In genomic region chr4:122759639-122760310, GRCh38 we compare ENCODE assay signal across 14 cellular contexts. TPM values are rescaled to one million over a fixed set of nuclear protein-coding genes. Genes with fewer than 3 reads are reported as not detected.
DNase-seq lines count a peak whose midpoint lies in the region; ATAC-seq and TF ChIP-seq lines count a peak whose summit lies in the region.
"Had no signal": no experiment of that assay in that cellular context is flagged by ENCODE, and none has a peak within 500 bp of the region (broad histone marks: within the 10 kb centered on the region; RNA-seq: fewer than 3 reads in every experiment).

No MANE protein-coding gene starts in this region.

- H3K9me3 ChIP-seq in HCT116 (ENCODE audit: control insufficient read depth in 1 of 2, insufficient read depth in 1 of 2, low read depth in 1 of 2, low read length in 2 of 2): no peaks in the 10 kb centered on the region
- H3K9me3 ChIP-seq in CD8-positive, alpha-beta memory T cell (ENCODE audit: low read length): no peaks in the 10 kb centered on the region
- H3K9me3 ChIP-seq: ascending aorta, mucosa of descending colon, right atrium auricular region had no signal

- TF ChIP-seq CTCF in AG09309 (IDR thresholded peaks at IDR 0.05; ENCODE audit: control insufficient read depth, insufficient read depth, low read depth, low read length, missing control alignments) (peak; percentile 49), HCT116 (IDR thresholded peaks at IDR 0.05 in 2 of 3, conservative IDR thresholded peaks at IDR 0.05 in 1 of 3; ENCODE audit: borderline replicate concordance in 1 of 3, insufficient read depth in 1 of 3, low read depth in 2 of 3, low read length in 2 of 3) (peak in 2 of 3 experiments; percentile 20 to 42; a peak in 3 of 6 replicates), VCaP (conservative IDR thresholded peaks at IDR 0.05) (peak; percentile 19; the same call in 1 of the 2 replicates), foreskin fibroblast (IDR thresholded peaks at IDR 0.05; ENCODE audit: low read depth, low read length) (peak; percentile 39)

- intact Hi-C loops in HCT116 (cut with micrococcal nuclease) (loop anchor here (5.0 kb wide), 1 partner anchor 338 kb away; no protein-coding TSS in a partner anchor), posterior cingulate gyrus (cut with DNase I) (no loop called here)

- no peaks in the 10 kb centered on the region for H3K9me2 ChIP-seq in HCT116 (ENCODE audit: insufficient read depth)

- TF ChIP-seq POLR2A in HCT116 (IDR thresholded peaks at IDR 0.05; ENCODE audit: borderline replicate concordance, extremely low read depth, insufficient read depth, insufficient read length): no peak

- BruUV-seq in HCT116 (replicated peaks; lab: Mats Ljungman, UMichigan): no TSS peak

- POLR2A ChIA-PET in HCT116 (lab: Charles Lee): no interaction called here
- POLR2A ChIA-PET in CD8-positive, alpha-beta memory T cell (lab: Charles Lee): no interaction called here

- TF ChIP-seq RAD21 in HCT116 (IDR thresholded peaks at IDR 0.05; ENCODE audit: low read depth): no peak

- H3K4me3 ChIP-seq in AG09309 (ENCODE audit: control insufficient read depth, low read depth, low read length) (no peak overlapping the region), HCT116 (replicated peaks in 1 of 2; ENCODE audit: low read depth in 1 of 2, low read length in 2 of 2) (no peak overlapping the region), foreskin fibroblast (ENCODE audit: low read depth in 1 of 2, low read length in 2 of 2) (no peak overlapping the region)
- no peak overlapping the region for H3K4me3 ChIP-seq in CD8-positive, alpha-beta memory T cell (ENCODE audit: low read length)
- H3K4me3 ChIP-seq: ascending aorta, mucosa of descending colon, right atrium auricular region had no signal

- no peak overlapping the region for H3K27ac Mint-ChIP-seq in CD8-positive, alpha-beta memory T cell

- ATAC-seq in HCT116: peak; percentile 49; the same call in 1 of the 2 replicates
- no peak for ATAC-seq in HG03521 (IDR thresholded peaks at IDR 0.05; ENCODE audit: unreplicated experiment)
- ATAC-seq: mucosa of descending colon had no signal

- no peaks in the 10 kb centered on the region for H3K79me2 ChIP-seq in HCT116 (ENCODE audit: insufficient read depth, low read length)

- peak overlapping the region; percentile 52 for H2AFZ ChIP-seq in HCT116 (ENCODE audit: low read depth, low read length, poor library complexity, severe bottlenecking)

- RAD21 ChIA-PET in HCT116 (lab: Charles Lee; ENCODE audit: low non-redundant PET in 1 of 2, low total read pairs in 2 of 2, uncharacterized antibody in 2 of 2, unreplicated experiment in 2 of 2): no interaction called here

- H3K4me3 Mint-ChIP-seq in CD8-positive, alpha-beta memory T cell: no peak overlapping the region

- no peak overlapping the region for H3K4me2 ChIP-seq in HCT116 (ENCODE audit: low read length)

- H3K27ac ChIP-seq in HCT116 (ENCODE audit: low read depth, low read length) (no peak overlapping the region), VCaP (no peak overlapping the region)
- H3K27ac ChIP-seq in CD8-positive, alpha-beta memory T cell (ENCODE audit: low read depth, low read length): no peak overlapping the region
- H3K27ac ChIP-seq: ascending aorta, right atrium auricular region had no signal

- H3K27me3 ChIP-seq in HCT116 (ENCODE audit: insufficient read depth, low read length): no peaks in the 10 kb centered on the region
- H3K27me3 ChIP-seq in CD8-positive, alpha-beta memory T cell (ENCODE audit: insufficient read depth, low read length, poor library complexity, severe bottlenecking): no peaks in the 10 kb centered on the region
- H3K27me3 ChIP-seq: ascending aorta, right atrium auricular region had no signal

- CTCF ChIA-PET in HCT116 (lab: Charles Lee): interaction anchor here (2.6 kb wide), 1 partner anchor 154 kb away, joined by 29 read pairs; no protein-coding TSS in a partner anchor
- CTCF ChIA-PET in CD8-positive, alpha-beta memory T cell (lab: Charles Lee): no interaction called here

- no peak overlapping the region for H3K9ac ChIP-seq in HCT116 (ENCODE audit: low read length)

- peaks cover 19 to 26% (median 24%) of the 10 kb centered on the region in 3 donors for H3K4me1 Mint-ChIP-seq in CD8-positive, alpha-beta memory T cell

- no peaks in the 10 kb centered on the region for H3K9me3 Mint-ChIP-seq in CD8-positive, alpha-beta memory T cell

- H3K36me3 ChIP-seq in HCT116 (ENCODE audit: control insufficient read depth in 1 of 2, insufficient read depth in 2 of 2, low read length in 2 of 2): no peaks in the 10 kb centered on the region
- no peaks in the 10 kb centered on the region for H3K36me3 ChIP-seq in CD8-positive, alpha-beta memory T cell (ENCODE audit: insufficient read depth, low read length)
- H3K36me3 ChIP-seq: ascending aorta, right atrium auricular region had no signal

- peaks cover 3 to 13% of the 10 kb centered on the region in 2 donors for H3K27me3 Mint-ChIP-seq in CD8-positive, alpha-beta memory T cell

- H4K20me1 ChIP-seq in HCT116 (ENCODE audit: insufficient read depth): no peaks in the 10 kb centered on the region

- peaks cover 0 to 8% of the 10 kb centered on the region in 2 experiments; a peak in 2 of 4 replicates for H3K4me1 ChIP-seq in HCT116 (ENCODE audit: control insufficient read depth in 1 of 2, insufficient read depth in 2 of 2, low read length in 2 of 2)
- peaks cover 13% of the 10 kb centered on the region for H3K4me1 ChIP-seq in CD8-positive, alpha-beta memory T cell (ENCODE audit: insufficient read depth, low read length)

- no peaks in the 10 kb centered on the region for H3K36me3 Mint-ChIP-seq in CD8-positive, alpha-beta memory T cell

- DNase-seq in AG09309 (ENCODE audit: low read depth) (no peak), HCT116 (ENCODE audit: low read depth, low spot score) (no peak), foreskin fibroblast (peak in 1 of 2 donors; percentile 61), iPS-NIHi11 (ENCODE audit: low spot score) (no peak), posterior cingulate gyrus (no peak)
- no peak for DNase-seq in CD8-positive, alpha-beta memory T cell
- DNase-seq: activated T-cell treated with anti-CD3 and anti-CD28 coated beads, Interleukin-2, amount 50 U/mL, for 1 hour; mucosa of descending colon; NCI-H2171; substantia nigra had no signal

TF ChIP-seq in HCT116, 20 proteins besides CTCF, POLR2A, EP300 and RAD21:
- TF ChIP-seq EZH2phosphoT487 (IDR thresholded peaks at IDR 0.05; ENCODE audit: borderline replicate concordance) (no peak), SRF (IDR thresholded peaks at IDR 0.05; ENCODE audit: low read depth) (no peak), SIN3A (IDR thresholded peaks at IDR 0.05; ENCODE audit: low read depth) (no peak), CBX3 (IDR thresholded peaks at IDR 0.05; ENCODE audit: low read depth) (no peak), REST (IDR thresholded peaks at IDR 0.05; ENCODE audit: low read depth) (no peak), YY1 (IDR thresholded peaks at IDR 0.05; ENCODE audit: extremely low read depth, insufficient replicate concordance, low read depth, low read length) (no peak), TCF7L2 (IDR thresholded peaks at IDR 0.05; ENCODE audit: borderline replicate concordance, extremely low read depth, insufficient read depth, insufficient read length) (no peak), EZH2 (IDR thresholded peaks at IDR 0.05) (no peak), POLR2AphosphoS5 (IDR thresholded peaks at IDR 0.05; ENCODE audit: low read depth, low read length) (no peak)

RNA-seq across cellular contexts. Expression of gene BBS12, which starts 27.3 kb away (rescaled TPM):
- total RNA-seq in HCT116 (2021; ENCODE audit: unreplicated experiment): 2.1 TPM
- 0.92 and 1.4 TPM in 2 replicates for polyA plus RNA-seq in HCT116 (2012)
- total RNA-seq in CD8-positive, alpha-beta memory T cell: 1 to 10 TPM; 1.7 to 2.1 TPM
- polyA plus RNA-seq in CD8-positive, alpha-beta memory T cell: 1.8 TPM
- total RNA-seq: ascending aorta had no signal
